Comparison of ENCODE assay signal across 1 cellular context in the genomic region with DNA sequence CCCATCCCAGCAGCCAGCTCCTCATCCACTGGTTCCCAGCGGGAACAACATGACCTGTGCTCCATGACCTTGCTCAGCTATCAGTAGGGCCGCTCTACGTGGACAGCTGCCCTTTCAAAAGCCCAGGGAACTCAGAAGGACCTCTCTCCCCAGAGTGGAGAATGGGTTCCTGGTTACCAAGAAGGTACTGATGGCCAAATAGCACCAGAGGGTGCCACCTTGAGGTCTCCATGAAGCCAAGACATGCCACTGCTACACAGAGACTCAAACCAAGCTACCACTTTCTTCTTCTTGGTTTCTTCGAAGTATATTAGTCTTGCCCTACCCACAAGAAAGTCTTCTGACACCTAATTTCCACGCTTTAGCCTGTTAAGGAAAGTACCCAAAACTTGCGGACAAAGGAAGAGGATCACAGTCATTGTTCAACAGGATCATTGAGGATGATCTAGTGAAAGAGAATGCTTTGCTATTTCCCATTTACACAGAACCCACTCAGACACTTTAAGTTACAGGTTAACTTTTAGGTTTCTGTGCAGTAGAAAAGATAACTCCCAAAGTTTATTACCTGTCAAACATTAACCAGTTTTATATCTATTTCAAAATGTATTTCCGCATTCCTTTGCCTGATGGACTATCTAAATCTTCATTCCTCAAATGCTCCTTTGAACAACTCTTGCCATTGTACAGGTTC.
TF ChIP-seq lines count a peak whose summit lies in the region.

No MANE protein-coding gene starts in this region.

TF ChIP-seq in HepG2, 621 proteins besides CTCF, POLR2A, EP300 and RAD21 (continued from another document and continues in another):
- TF ChIP-seq, protein P1, sequence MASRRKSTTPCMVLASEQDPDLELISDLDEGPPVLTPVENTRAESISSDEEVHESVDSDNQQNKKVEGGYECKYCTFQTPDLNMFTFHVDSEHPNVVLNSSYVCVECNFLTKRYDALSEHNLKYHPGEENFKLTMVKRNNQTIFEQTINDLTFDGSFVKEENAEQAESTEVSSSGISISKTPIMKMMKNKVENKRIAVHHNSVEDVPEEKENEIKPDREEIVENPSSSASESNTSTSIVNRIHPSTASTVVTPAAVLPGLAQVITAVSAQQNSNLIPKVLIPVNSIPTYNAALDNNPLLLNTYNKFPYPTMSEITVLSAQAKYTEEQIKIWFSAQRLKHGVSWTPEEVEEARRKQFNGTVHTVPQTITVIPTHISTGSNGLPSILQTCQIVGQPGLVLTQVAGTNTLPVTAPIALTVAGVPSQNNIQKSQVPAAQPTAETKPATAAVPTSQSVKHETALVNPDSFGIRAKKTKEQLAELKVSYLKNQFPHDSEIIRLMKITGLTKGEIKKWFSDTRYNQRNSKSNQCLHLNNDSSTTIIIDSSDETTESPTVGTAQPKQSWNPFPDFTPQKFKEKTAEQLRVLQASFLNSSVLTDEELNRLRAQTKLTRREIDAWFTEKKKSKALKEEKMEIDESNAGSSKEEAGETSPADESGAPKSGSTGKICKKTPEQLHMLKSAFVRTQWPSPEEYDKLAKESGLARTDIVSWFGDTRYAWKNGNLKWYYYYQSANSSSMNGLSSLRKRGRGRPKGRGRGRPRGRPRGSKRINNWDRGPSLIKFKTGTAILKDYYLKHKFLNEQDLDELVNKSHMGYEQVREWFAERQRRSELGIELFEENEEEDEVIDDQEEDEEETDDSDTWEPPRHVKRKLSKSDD (CRISPR knock-in tag; IDR thresholded peaks at IDR 0.05; ENCODE audit: low read depth) = no peak
- no peak for TF ChIP-seq ZFP1 (CRISPR knock-in tag; IDR thresholded peaks at IDR 0.05)
- TF ChIP-seq NR2F1 (CRISPR knock-in tag; IDR thresholded peaks at IDR 0.05) = no peak
- TF ChIP-seq ZNF776 (CRISPR knock-in tag; IDR thresholded peaks at IDR 0.05) = no peak
- no peak for TF ChIP-seq ZNF205 (CRISPR knock-in tag; IDR thresholded peaks at IDR 0.05)
- 0 out of 2 replicates have a peak, but pooled peaks have one; percentile 13 for TF ChIP-seq KAT8 (CRISPR knock-in tag; IDR thresholded peaks at IDR 0.05)
- no peak for TF ChIP-seq ZNF780A (CRISPR knock-in tag; IDR thresholded peaks at IDR 0.05)
- TF ChIP-seq, protein P2, sequence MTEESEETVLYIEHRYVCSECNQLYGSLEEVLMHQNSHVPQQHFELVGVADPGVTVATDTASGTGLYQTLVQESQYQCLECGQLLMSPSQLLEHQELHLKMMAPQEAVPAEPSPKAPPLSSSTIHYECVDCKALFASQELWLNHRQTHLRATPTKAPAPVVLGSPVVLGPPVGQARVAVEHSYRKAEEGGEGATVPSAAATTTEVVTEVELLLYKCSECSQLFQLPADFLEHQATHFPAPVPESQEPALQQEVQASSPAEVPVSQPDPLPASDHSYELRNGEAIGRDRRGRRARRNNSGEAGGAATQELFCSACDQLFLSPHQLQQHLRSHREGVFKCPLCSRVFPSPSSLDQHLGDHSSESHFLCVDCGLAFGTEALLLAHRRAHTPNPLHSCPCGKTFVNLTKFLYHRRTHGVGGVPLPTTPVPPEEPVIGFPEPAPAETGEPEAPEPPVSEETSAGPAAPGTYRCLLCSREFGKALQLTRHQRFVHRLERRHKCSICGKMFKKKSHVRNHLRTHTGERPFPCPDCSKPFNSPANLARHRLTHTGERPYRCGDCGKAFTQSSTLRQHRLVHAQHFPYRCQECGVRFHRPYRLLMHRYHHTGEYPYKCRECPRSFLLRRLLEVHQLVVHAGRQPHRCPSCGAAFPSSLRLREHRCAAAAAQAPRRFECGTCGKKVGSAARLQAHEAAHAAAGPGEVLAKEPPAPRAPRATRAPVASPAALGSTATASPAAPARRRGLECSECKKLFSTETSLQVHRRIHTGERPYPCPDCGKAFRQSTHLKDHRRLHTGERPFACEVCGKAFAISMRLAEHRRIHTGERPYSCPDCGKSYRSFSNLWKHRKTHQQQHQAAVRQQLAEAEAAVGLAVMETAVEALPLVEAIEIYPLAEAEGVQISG (CRISPR knock-in tag; IDR thresholded peaks at IDR 0.05) = peak; percentile 48
- peak; percentile 80; the same call in 1 of the 2 replicates for TF ChIP-seq BRD4 (CRISPR knock-in tag; IDR thresholded peaks at IDR 0.05)
- TF ChIP-seq, protein P3, sequence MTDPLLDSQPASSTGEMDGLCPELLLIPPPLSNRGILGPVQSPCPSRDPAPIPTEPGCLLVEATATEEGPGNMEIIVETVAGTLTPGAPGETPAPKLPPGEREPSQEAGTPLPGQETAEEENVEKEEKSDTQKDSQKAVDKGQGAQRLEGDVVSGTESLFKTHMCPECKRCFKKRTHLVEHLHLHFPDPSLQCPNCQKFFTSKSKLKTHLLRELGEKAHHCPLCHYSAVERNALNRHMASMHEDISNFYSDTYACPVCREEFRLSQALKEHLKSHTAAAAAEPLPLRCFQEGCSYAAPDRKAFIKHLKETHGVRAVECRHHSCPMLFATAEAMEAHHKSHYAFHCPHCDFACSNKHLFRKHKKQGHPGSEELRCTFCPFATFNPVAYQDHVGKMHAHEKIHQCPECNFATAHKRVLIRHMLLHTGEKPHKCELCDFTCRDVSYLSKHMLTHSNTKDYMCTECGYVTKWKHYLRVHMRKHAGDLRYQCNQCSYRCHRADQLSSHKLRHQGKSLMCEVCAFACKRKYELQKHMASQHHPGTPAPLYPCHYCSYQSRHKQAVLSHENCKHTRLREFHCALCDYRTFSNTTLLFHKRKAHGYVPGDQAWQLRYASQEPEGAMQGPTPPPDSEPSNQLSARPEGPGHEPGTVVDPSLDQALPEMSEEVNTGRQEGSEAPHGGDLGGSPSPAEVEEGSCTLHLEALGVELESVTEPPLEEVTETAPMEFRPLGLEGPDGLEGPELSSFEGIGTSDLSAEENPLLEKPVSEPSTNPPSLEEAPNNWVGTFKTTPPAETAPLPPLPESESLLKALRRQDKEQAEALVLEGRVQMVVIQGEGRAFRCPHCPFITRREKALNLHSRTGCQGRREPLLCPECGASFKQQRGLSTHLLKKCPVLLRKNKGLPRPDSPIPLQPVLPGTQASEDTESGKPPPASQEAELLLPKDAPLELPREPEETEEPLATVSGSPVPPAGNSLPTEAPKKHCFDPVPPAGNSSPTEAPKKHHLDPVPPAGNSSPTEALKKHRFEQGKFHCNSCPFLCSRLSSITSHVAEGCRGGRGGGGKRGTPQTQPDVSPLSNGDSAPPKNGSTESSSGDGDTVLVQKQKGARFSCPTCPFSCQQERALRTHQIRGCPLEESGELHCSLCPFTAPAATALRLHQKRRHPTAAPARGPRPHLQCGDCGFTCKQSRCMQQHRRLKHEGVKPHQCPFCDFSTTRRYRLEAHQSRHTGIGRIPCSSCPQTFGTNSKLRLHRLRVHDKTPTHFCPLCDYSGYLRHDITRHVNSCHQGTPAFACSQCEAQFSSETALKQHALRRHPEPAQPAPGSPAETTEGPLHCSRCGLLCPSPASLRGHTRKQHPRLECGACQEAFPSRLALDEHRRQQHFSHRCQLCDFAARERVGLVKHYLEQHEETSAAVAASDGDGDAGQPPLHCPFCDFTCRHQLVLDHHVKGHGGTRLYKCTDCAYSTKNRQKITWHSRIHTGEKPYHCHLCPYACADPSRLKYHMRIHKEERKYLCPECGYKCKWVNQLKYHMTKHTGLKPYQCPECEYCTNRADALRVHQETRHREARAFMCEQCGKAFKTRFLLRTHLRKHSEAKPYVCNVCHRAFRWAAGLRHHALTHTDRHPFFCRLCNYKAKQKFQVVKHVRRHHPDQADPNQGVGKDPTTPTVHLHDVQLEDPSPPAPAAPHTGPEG (CRISPR knock-in tag; IDR thresholded peaks at IDR 0.05) = no peak; the same call in 1 of the 2 replicates
- no peak for TF ChIP-seq ATF7-NPFF (CRISPR knock-in tag; IDR thresholded peaks at IDR 0.05; ENCODE audit: low read depth)
- no peak for TF ChIP-seq CBX5 (CRISPR knock-in tag; IDR thresholded peaks at IDR 0.05; ENCODE audit: borderline replicate concordance)
- TF ChIP-seq, protein P4, sequence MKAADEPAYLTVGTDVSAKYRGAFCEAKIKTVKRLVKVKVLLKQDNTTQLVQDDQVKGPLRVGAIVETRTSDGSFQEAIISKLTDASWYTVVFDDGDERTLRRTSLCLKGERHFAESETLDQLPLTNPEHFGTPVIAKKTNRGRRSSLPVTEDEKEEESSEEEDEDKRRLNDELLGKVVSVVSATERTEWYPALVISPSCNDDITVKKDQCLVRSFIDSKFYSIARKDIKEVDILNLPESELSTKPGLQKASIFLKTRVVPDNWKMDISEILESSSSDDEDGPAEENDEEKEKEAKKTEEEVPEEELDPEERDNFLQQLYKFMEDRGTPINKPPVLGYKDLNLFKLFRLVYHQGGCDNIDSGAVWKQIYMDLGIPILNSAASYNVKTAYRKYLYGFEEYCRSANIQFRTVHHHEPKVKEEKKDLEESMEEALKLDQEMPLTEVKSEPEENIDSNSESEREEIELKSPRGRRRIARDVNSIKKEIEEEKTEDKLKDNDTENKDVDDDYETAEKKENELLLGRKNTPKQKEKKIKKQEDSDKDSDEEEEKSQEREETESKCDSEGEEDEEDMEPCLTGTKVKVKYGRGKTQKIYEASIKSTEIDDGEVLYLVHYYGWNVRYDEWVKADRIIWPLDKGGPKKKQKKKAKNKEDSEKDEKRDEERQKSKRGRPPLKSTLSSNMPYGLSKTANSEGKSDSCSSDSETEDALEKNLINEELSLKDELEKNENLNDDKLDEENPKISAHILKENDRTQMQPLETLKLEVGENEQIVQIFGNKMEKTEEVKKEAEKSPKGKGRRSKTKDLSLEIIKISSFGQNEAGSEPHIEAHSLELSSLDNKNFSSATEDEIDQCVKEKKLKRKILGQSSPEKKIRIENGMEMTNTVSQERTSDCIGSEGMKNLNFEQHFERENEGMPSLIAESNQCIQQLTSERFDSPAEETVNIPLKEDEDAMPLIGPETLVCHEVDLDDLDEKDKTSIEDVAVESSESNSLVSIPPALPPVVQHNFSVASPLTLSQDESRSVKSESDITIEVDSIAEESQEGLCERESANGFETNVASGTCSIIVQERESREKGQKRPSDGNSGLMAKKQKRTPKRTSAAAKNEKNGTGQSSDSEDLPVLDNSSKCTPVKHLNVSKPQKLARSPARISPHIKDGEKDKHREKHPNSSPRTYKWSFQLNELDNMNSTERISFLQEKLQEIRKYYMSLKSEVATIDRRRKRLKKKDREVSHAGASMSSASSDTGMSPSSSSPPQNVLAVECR (CRISPR knock-in tag; IDR thresholded peaks at IDR 0.05; ENCODE audit: borderline replicate concordance) = no peak
- TF ChIP-seq, protein P5, sequence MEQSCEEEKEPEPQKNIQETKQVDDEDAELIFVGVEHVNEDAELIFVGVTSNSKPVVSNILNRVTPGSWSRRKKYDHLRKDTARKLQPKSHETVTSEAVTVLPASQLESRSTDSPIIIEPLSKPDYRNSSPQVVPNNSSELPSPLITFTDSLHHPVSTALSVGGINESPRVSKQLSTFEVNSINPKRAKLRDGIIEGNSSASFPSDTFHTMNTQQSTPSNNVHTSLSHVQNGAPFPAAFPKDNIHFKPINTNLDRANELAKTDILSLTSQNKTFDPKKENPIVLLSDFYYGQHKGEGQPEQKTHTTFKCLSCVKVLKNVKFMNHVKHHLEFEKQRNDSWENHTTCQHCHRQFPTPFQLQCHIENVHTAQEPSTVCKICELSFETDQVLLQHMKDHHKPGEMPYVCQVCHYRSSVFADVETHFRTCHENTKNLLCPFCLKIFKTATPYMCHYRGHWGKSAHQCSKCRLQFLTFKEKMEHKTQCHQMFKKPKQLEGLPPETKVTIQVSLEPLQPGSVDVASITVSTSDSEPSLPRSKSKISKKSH (CRISPR knock-in tag; IDR thresholded peaks at IDR 0.05; ENCODE audit: borderline replicate concordance) = no peak
- no peak for TF ChIP-seq NONO (IDR thresholded peaks at IDR 0.05)
- TF ChIP-seq NONO (CRISPR knock-in tag; conservative IDR thresholded peaks at IDR 0.05) = peak; percentile 56
- TF ChIP-seq, protein P6, sequence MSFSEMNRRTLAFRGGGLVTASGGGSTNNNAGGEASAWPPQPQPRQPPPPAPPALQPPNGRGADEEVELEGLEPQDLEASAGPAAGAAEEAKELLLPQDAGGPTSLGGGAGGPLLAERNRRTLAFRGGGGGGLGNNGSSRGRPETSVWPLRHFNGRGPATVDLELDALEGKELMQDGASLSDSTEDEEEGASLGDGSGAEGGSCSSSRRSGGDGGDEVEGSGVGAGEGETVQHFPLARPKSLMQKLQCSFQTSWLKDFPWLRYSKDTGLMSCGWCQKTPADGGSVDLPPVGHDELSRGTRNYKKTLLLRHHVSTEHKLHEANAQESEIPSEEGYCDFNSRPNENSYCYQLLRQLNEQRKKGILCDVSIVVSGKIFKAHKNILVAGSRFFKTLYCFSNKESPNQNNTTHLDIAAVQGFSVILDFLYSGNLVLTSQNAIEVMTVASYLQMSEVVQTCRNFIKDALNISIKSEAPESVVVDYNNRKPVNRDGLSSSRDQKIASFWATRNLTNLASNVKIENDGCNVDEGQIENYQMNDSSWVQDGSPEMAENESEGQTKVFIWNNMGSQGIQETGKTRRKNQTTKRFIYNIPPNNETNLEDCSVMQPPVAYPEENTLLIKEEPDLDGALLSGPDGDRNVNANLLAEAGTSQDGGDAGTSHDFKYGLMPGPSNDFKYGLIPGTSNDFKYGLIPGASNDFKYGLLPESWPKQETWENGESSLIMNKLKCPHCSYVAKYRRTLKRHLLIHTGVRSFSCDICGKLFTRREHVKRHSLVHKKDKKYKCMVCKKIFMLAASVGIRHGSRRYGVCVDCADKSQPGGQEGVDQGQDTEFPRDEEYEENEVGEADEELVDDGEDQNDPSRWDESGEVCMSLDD (CRISPR knock-in tag; IDR thresholded peaks at IDR 0.05; ENCODE audit: borderline replicate concordance) = no peak
- TF ChIP-seq RFX3 (CRISPR knock-in tag; IDR thresholded peaks at IDR 0.05) = no peak
- TF ChIP-seq, protein P7, sequence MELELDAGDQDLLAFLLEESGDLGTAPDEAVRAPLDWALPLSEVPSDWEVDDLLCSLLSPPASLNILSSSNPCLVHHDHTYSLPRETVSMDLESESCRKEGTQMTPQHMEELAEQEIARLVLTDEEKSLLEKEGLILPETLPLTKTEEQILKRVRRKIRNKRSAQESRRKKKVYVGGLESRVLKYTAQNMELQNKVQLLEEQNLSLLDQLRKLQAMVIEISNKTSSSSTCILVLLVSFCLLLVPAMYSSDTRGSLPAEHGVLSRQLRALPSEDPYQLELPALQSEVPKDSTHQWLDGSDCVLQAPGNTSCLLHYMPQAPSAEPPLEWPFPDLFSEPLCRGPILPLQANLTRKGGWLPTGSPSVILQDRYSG (CRISPR knock-in tag; IDR thresholded peaks at IDR 0.05) = no peak
